ENCODE assay signal across 1 cellular context in the genomic region with DNA sequence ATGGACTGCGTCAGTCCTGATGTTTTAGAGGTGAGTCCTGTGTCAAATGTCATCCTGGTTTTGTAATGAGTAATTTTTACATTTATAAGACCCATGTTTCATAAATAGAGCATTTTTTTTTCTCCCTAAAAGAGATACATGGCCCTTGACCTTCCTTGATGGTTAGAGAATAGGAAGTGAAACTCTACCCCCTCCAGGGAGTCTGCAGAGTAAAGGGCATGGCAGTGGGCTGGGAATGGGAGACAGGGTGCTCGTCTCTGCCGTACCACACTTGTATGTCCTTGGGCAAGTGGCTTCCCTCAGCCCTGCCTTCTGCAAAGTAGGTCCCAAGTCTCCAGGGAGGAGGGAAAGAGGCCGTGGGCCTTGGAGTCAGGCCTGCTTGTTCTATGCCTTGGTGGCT.
TF ChIP-seq lines count a peak whose summit lies in the region.

No MANE protein-coding gene starts in this region.

TF ChIP-seq in GM12878, 131 proteins besides CTCF, POLR2A, EP300 and RAD21 (continued from another document and continues in another):
- TF ChIP-seq, protein P1, sequence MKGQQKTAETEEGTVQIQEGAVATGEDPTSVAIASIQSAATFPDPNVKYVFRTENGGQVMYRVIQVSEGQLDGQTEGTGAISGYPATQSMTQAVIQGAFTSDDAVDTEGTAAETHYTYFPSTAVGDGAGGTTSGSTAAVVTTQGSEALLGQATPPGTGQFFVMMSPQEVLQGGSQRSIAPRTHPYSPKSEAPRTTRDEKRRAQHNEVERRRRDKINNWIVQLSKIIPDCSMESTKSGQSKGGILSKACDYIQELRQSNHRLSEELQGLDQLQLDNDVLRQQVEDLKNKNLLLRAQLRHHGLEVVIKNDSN (IDR thresholded peaks at IDR 0.05; ENCODE audit: borderline replicate concordance, extremely low read length, insufficient read depth, low read depth, low read length): no peak
- TF ChIP-seq SUZ12 (IDR thresholded peaks at IDR 0.05; ENCODE audit: unreplicated experiment) (no peak), POLR2AphosphoS5 (IDR thresholded peaks at IDR 0.05; ENCODE audit: low read length) (no peak), SUPT20H (IDR thresholded peaks at IDR 0.05; ENCODE audit: borderline replicate concordance, control insufficient read depth, low read depth, low read length) (no peak), CREB1 (IDR thresholded peaks at IDR 0.05; ENCODE audit: low read depth) (0 out of 2 replicates have a peak, but pooled peaks have one; percentile 29), CBX5 (IDR thresholded peaks at IDR 0.05; ENCODE audit: low read depth) (no peak), ZSCAN29 (IDR thresholded peaks at IDR 0.05) (no peak), SREBF2 (IDR thresholded peaks at IDR 0.05; ENCODE audit: low read length) (no peak), SMAD5 (IDR thresholded peaks at IDR 0.05; ENCODE audit: low read depth) (no peak), CHD4 (IDR thresholded peaks at IDR 0.05) (no peak), MYB (IDR thresholded peaks at IDR 0.05; ENCODE audit: borderline replicate concordance, low read depth, low read length) (no peak), POU2F2 (IDR thresholded peaks at IDR 0.05; ENCODE audit: borderline replicate concordance, low read depth, low read length) (no peak), ZNF207 (IDR thresholded peaks at IDR 0.05; ENCODE audit: borderline replicate concordance) (no peak), STAT1 (conservative IDR thresholded peaks at IDR 0.05) (no peak), STAT3 (IDR thresholded peaks at IDR 0.05; ENCODE audit: low read depth, low read length) (no peak), SMAD1 (IDR thresholded peaks at IDR 0.05; ENCODE audit: low read depth, partially characterized antibody) (no peak), DPF2 (IDR thresholded peaks at IDR 0.05) (0 out of 2 replicates have a peak, but pooled peaks have one; percentile 30), PML (IDR thresholded peaks at IDR 0.05; ENCODE audit: low read length) (no peak), IKZF1 (conservative IDR thresholded peaks at IDR 0.05) (peak; percentile 75), ETV6 (conservative IDR thresholded peaks at IDR 0.05 in 1 of 2, IDR thresholded peaks at IDR 0.05 in 1 of 2; ENCODE audit: borderline replicate concordance in 1 of 2, low read depth in 1 of 2) (no peak), NFXL1 (IDR thresholded peaks at IDR 0.05; ENCODE audit: borderline replicate concordance) (no peak), EGR1 (IDR thresholded peaks at IDR 0.05; ENCODE audit: borderline replicate concordance in 1 of 2, low read depth in 2 of 2, low read length in 2 of 2) (no peak), BCL11A (IDR thresholded peaks at IDR 0.05; ENCODE audit: low read depth, low read length) (no peak), TARDBP (IDR thresholded peaks at IDR 0.05; ENCODE audit: borderline replicate concordance) (no peak), ASH2L (IDR thresholded peaks at IDR 0.05; ENCODE audit: borderline replicate concordance, low read depth) (no peak), ZBED1 (IDR thresholded peaks at IDR 0.05; ENCODE audit: borderline replicate concordance) (no peak), MTA2 (IDR thresholded peaks at IDR 0.05; ENCODE audit: low read depth) (0 out of 2 replicates have a peak, but pooled peaks have one; percentile 24), ATF7 (IDR thresholded peaks at IDR 0.05; ENCODE audit: low read depth) (no peak)
- TF ChIP-seq, protein P2, sequence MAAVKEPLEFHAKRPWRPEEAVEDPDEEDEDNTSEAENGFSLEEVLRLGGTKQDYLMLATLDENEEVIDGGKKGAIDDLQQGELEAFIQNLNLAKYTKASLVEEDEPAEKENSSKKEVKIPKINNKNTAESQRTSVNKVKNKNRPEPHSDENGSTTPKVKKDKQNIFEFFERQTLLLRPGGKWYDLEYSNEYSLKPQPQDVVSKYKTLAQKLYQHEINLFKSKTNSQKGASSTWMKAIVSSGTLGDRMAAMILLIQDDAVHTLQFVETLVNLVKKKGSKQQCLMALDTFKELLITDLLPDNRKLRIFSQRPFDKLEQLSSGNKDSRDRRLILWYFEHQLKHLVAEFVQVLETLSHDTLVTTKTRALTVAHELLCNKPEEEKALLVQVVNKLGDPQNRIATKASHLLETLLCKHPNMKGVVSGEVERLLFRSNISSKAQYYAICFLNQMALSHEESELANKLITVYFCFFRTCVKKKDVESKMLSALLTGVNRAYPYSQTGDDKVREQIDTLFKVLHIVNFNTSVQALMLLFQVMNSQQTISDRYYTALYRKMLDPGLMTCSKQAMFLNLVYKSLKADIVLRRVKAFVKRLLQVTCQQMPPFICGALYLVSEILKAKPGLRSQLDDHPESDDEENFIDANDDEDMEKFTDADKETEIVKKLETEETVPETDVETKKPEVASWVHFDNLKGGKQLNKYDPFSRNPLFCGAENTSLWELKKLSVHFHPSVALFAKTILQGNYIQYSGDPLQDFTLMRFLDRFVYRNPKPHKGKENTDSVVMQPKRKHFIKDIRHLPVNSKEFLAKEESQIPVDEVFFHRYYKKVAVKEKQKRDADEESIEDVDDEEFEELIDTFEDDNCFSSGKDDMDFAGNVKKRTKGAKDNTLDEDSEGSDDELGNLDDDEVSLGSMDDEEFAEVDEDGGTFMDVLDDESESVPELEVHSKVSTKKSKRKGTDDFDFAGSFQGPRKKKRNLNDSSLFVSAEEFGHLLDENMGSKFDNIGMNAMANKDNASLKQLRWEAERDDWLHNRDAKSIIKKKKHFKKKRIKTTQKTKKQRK (IDR thresholded peaks at IDR 0.05; ENCODE audit: low read depth, low read length): no peak
- TF ChIP-seq, protein P3, sequence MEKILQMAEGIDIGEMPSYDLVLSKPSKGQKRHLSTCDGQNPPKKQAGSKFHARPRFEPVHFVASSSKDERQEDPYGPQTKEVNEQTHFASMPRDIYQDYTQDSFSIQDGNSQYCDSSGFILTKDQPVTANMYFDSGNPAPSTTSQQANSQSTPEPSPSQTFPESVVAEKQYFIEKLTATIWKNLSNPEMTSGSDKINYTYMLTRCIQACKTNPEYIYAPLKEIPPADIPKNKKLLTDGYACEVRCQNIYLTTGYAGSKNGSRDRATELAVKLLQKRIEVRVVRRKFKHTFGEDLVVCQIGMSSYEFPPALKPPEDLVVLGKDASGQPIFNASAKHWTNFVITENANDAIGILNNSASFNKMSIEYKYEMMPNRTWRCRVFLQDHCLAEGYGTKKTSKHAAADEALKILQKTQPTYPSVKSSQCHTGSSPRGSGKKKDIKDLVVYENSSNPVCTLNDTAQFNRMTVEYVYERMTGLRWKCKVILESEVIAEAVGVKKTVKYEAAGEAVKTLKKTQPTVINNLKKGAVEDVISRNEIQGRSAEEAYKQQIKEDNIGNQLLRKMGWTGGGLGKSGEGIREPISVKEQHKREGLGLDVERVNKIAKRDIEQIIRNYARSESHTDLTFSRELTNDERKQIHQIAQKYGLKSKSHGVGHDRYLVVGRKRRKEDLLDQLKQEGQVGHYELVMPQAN (conservative IDR thresholded peaks at IDR 0.05): no peak
- TF ChIP-seq, protein P4, sequence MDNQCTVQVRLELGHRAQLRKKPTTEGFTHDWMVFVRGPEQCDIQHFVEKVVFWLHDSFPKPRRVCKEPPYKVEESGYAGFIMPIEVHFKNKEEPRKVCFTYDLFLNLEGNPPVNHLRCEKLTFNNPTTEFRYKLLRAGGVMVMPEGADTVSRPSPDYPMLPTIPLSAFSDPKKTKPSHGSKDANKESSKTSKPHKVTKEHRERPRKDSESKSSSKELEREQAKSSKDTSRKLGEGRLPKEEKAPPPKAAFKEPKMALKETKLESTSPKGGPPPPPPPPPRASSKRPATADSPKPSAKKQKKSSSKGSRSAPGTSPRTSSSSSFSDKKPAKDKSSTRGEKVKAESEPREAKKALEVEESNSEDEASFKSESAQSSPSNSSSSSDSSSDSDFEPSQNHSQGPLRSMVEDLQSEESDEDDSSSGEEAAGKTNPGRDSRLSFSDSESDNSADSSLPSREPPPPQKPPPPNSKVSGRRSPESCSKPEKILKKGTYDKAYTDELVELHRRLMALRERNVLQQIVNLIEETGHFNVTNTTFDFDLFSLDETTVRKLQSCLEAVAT (IDR thresholded peaks at IDR 0.05): no peak
- TF ChIP-seq, protein P5, sequence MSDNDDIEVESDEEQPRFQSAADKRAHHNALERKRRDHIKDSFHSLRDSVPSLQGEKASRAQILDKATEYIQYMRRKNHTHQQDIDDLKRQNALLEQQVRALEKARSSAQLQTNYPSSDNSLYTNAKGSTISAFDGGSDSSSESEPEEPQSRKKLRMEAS (IDR thresholded peaks at IDR 0.05; ENCODE audit: low read depth, low read length): no peak
- TF ChIP-seq, protein P6, sequence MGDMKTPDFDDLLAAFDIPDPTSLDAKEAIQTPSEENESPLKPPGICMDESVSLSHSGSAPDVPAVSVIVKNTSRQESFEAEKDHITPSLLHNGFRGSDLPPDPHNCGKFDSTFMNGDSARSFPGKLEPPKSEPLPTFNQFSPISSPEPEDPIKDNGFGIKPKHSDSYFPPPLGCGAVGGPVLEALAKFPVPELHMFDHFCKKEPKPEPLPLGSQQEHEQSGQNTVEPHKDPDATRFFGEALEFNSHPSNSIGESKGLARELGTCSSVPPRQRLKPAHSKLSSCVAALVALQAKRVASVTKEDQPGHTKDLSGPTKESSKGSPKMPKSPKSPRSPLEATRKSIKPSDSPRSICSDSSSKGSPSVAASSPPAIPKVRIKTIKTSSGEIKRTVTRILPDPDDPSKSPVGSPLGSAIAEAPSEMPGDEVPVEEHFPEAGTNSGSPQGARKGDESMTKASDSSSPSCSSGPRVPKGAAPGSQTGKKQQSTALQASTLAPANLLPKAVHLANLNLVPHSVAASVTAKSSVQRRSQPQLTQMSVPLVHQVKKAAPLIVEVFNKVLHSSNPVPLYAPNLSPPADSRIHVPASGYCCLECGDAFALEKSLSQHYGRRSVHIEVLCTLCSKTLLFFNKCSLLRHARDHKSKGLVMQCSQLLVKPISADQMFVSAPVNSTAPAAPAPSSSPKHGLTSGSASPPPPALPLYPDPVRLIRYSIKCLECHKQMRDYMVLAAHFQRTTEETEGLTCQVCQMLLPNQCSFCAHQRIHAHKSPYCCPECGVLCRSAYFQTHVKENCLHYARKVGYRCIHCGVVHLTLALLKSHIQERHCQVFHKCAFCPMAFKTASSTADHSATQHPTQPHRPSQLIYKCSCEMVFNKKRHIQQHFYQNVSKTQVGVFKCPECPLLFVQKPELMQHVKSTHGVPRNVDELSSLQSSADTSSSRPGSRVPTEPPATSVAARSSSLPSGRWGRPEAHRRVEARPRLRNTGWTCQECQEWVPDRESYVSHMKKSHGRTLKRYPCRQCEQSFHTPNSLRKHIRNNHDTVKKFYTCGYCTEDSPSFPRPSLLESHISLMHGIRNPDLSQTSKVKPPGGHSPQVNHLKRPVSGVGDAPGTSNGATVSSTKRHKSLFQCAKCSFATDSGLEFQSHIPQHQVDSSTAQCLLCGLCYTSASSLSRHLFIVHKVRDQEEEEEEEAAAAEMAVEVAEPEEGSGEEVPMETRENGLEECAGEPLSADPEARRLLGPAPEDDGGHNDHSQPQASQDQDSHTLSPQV (IDR thresholded peaks at IDR 0.05): no peak
- TF ChIP-seq, protein P7, sequence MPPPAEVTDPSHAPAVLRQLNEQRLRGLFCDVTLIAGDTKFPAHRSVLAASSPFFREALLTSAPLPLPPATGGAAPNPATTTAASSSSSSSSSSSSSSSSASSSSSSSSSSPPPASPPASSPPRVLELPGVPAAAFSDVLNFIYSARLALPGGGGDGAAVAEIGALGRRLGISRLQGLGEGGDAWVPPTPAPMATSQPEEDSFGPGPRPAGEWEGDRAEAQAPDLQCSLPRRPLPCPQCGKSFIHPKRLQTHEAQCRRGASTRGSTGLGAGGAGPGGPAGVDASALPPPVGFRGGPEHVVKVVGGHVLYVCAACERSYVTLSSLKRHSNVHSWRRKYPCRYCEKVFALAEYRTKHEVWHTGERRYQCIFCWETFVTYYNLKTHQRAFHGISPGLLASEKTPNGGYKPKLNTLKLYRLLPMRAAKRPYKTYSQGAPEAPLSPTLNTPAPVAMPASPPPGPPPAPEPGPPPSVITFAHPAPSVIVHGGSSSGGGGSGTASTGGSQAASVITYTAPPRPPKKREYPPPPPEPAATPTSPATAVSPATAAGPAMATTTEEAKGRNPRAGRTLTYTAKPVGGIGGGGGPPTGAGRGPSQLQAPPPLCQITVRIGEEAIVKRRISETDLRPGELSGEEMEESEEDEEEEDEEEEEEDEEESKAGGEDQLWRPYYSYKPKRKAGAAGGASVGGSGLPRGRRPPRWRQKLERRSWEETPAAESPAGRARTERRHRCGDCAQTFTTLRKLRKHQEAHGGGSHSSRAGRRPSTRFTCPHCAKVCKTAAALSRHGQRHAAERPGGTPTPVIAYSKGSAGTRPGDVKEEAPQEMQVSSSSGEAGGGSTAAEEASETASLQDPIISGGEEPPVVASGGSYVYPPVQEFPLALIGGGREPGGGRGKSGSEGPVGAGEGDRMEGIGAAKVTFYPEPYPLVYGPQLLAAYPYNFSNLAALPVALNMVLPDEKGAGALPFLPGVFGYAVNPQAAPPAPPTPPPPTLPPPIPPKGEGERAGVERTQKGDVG (CRISPR knock-in tag; IDR thresholded peaks at IDR 0.05): no peak
- TF ChIP-seq, protein P8, sequence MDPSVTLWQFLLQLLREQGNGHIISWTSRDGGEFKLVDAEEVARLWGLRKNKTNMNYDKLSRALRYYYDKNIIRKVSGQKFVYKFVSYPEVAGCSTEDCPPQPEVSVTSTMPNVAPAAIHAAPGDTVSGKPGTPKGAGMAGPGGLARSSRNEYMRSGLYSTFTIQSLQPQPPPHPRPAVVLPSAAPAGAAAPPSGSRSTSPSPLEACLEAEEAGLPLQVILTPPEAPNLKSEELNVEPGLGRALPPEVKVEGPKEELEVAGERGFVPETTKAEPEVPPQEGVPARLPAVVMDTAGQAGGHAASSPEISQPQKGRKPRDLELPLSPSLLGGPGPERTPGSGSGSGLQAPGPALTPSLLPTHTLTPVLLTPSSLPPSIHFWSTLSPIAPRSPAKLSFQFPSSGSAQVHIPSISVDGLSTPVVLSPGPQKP (IDR thresholded peaks at IDR 0.05; ENCODE audit: low read depth, low read length): no peak
